In genomic region chr2:189347540-189347939, GRCh38 we compare ENCODE assay signal across 8 cellular contexts.
DNase-seq lines count a peak whose midpoint lies in the region; ATAC-seq and TF ChIP-seq lines count a peak whose summit lies in the region.

No MANE protein-coding gene starts in this region.

- H3K36me3 Mint-ChIP-seq in activated naive CD4-positive, alpha-beta T cell treated with anti-CD3 and anti-CD28 coated beads, Interleukin-2, amount 50 U/mL, for 72 hours = no peaks in the 10 kb centered on the region
- H3K36me3 Mint-ChIP-seq in activated naive CD4-positive, alpha-beta T cell treated with anti-CD3 and anti-CD28 coated beads, Interleukin-2, amount 10 ng/mL, durations not matched to agents 7 days and 5 days = no peaks in the 10 kb centered on the region
- H3K36me3 Mint-ChIP-seq in activated T-helper 2 cell treated with anti-CD3 and anti-CD28 coated beads, Interferon-gamma antibody, Interleukin-2, Interleukin-4, amounts not matched to agents 10 μg/mL and 5 μg/mL and 100 μg/mL, durations not matched to agents 14 hours and 24 hours and 36 hours (ENCODE audit: low read depth) = no peaks in the 10 kb centered on the region

- H3K4me1 Mint-ChIP-seq in activated naive CD4-positive, alpha-beta T cell treated with anti-CD3 and anti-CD28 coated beads, Interleukin-2, amount 10 ng/mL, durations not matched to agents 7 days and 5 days = peaks cover 16% of the 10 kb centered on the region
- H3K4me1 Mint-ChIP-seq in activated T-helper 2 cell treated with anti-CD3 and anti-CD28 coated beads, Interferon-gamma antibody, Interleukin-2, Interleukin-4, amounts not matched to agents 10 μg/mL and 5 μg/mL and 100 μg/mL, durations not matched to agents 14 hours and 24 hours and 36 hours (ENCODE audit: low read depth) = peaks cover 7% of the 10 kb centered on the region

- no peaks in the 10 kb centered on the region for H3K27me3 Mint-ChIP-seq in activated naive CD4-positive, alpha-beta T cell treated with anti-CD3 and anti-CD28 coated beads, Interleukin-2, amount 10 ng/mL, durations not matched to agents 7 days and 5 days
- H3K27me3 Mint-ChIP-seq in activated T-helper 2 cell treated with anti-CD3 and anti-CD28 coated beads, Interferon-gamma antibody, Interleukin-2, Interleukin-4, amounts not matched to agents 10 μg/mL and 5 μg/mL and 100 μg/mL, durations not matched to agents 14 hours and 24 hours and 36 hours (ENCODE audit: low read depth) = no peaks in the 10 kb centered on the region

- peaks cover 8% of the 10 kb centered on the region for H3K4me1 ChIP-seq in HAP-1
- H3K4me1 ChIP-seq in lower lobe of right lung = peaks cover 7% of the 10 kb centered on the region

- H3K9me3 Mint-ChIP-seq in activated naive CD4-positive, alpha-beta T cell treated with anti-CD3 and anti-CD28 coated beads, Interleukin-2, amount 50 U/mL, for 72 hours = peaks cover 0 to 16% of the 10 kb centered on the region in 2 donors
- no peaks in the 10 kb centered on the region for H3K9me3 Mint-ChIP-seq in activated naive CD4-positive, alpha-beta T cell treated with anti-CD3 and anti-CD28 coated beads, Interleukin-2, amount 10 ng/mL, durations not matched to agents 7 days and 5 days
- no peaks in the 10 kb centered on the region for H3K9me3 Mint-ChIP-seq in activated T-helper 2 cell treated with anti-CD3 and anti-CD28 coated beads, Interferon-gamma antibody, Interleukin-2, Interleukin-4, amounts not matched to agents 10 μg/mL and 5 μg/mL and 100 μg/mL, durations not matched to agents 14 hours and 24 hours and 36 hours

- intact Hi-C loops in lower lobe of right lung (cut with DNase I) = no loop called here
- intact Hi-C loops in activated T-helper 2 cell treated with anti-CD3 and anti-CD28 coated beads, Interferon-gamma antibody, Interleukin-2, Interleukin-4, amounts not matched to agents 10 μg/mL and 5 μg/mL and 100 μg/mL, durations not matched to agents 14 hours and 24 hours and 36 hours (cut with micrococcal nuclease) = loop anchor here (1.0 to 5.0 kb wide), 2 partner anchors 204 to 255 kb away; no protein-coding TSS in a partner anchor

- peaks cover 4% of the 10 kb centered on the region; the same call in 1 of the 2 replicates for H3K9me3 ChIP-seq in HAP-1
- H3K9me3 ChIP-seq in lower lobe of right lung = no peaks in the 10 kb centered on the region

- peak overlapping the region; percentile 77 to 78 for H3K27ac ChIP-seq in coronary artery
- H3K27ac ChIP-seq in lower lobe of right lung = no peak overlapping the region

- H3K4me3 Mint-ChIP-seq in activated naive CD4-positive, alpha-beta T cell treated with anti-CD3 and anti-CD28 coated beads, Interleukin-2, amount 10 ng/mL, durations not matched to agents 7 days and 5 days = no peak overlapping the region
- H3K4me3 Mint-ChIP-seq in activated T-helper 2 cell treated with anti-CD3 and anti-CD28 coated beads, Interferon-gamma antibody, Interleukin-2, Interleukin-4, amounts not matched to agents 10 μg/mL and 5 μg/mL and 100 μg/mL, durations not matched to agents 14 hours and 24 hours and 36 hours (ENCODE audit: low read depth) = no peak overlapping the region

- H3K27ac Mint-ChIP-seq in activated naive CD4-positive, alpha-beta T cell treated with anti-CD3 and anti-CD28 coated beads, Interleukin-2, amount 50 U/mL, for 72 hours = no peak overlapping the region
- no peak overlapping the region for H3K27ac Mint-ChIP-seq in activated naive CD4-positive, alpha-beta T cell treated with anti-CD3 and anti-CD28 coated beads, Interleukin-2, amount 10 ng/mL, durations not matched to agents 7 days and 5 days
- no peak overlapping the region for H3K27ac Mint-ChIP-seq in activated T-helper 2 cell treated with anti-CD3 and anti-CD28 coated beads, Interferon-gamma antibody, Interleukin-2, Interleukin-4, amounts not matched to agents 10 μg/mL and 5 μg/mL and 100 μg/mL, durations not matched to agents 14 hours and 24 hours and 36 hours

- ATAC-seq in activated naive CD4-positive, alpha-beta T cell treated with anti-CD3 and anti-CD28 coated beads, Interleukin-2, amount 50 U/mL, for 72 hours = peak; percentile 56 to 59
- ATAC-seq in lower lobe of right lung = peak; percentile 37 to 59

- H3K4me3 ChIP-seq in HAP-1 (no peak overlapping the region), coronary artery (no peak overlapping the region), lower lobe of right lung (no peak overlapping the region)

- in situ Hi-C loops in HAP-1 (cut with MboI; ENCODE audit: low sequenced_read_pairs) = no loop called here

- H3K36me3 ChIP-seq in HAP-1 (replicated peaks) = no peaks in the 10 kb centered on the region
- no peaks in the 10 kb centered on the region for H3K36me3 ChIP-seq in lower lobe of right lung

- CTCF ChIA-PET in activated naive CD4-positive, alpha-beta T cell treated with anti-CD3 and anti-CD28 coated beads, Interleukin-2, amount 10 ng/mL, durations not matched to agents 7 days and 5 days (lab: Charles Lee) = no interaction called here

- TF ChIP-seq CTCF in coronary artery (IDR thresholded peaks at IDR 0.05) = no peak
- peak; percentile 12 for TF ChIP-seq CTCF in lower lobe of right lung (IDR thresholded peaks at IDR 0.05)

- DNase-seq in activated naive CD4-positive, alpha-beta T cell treated with anti-CD3 and anti-CD28 coated beads, Interleukin-2, amount 50 U/mL, for 72 hours (ENCODE audit: low spot score in 2 of 2) = no peak
- no peak for DNase-seq in activated naive CD4-positive, alpha-beta T cell treated with anti-CD3 and anti-CD28 coated beads, Interleukin-2, amount 10 ng/mL, durations not matched to agents 7 days and 5 days
- DNase-seq in HAP-1 (ENCODE audit: low spot score in 2 of 2) = peak; percentile 13 to 29
- peak; percentile 51 for DNase-seq in NCI-H446 treated with DMSO at 0.1 percent for 48 hours (lab: John Stamatoyannopoulos, UW)
- no peak for DNase-seq in coronary artery (ENCODE audit: low spot score)
- no peak for DNase-seq in lower lobe of right lung
- DNase-seq in activated T-helper 2 cell treated with anti-CD3 and anti-CD28 coated beads, Interferon-gamma antibody, Interleukin-2, Interleukin-4, amounts not matched to agents 10 μg/mL and 5 μg/mL and 100 μg/mL, durations not matched to agents 14 hours and 24 hours and 36 hours (ENCODE audit: low spot score) = no peak
- DNase-seq in NCI-H1930 (lab: John Stamatoyannopoulos, UW) = no peak

- no peaks in the 10 kb centered on the region for H3K27me3 ChIP-seq in HAP-1 (ENCODE audit: low read depth)
- H3K27me3 ChIP-seq in lower lobe of right lung (ENCODE audit: low read depth) = no peaks in the 10 kb centered on the region

Comparison
In these comparisons a context has a peak if more than half of its experiments do, and no peak if none do; other contexts are left out.
1. DNase-seq: peak in HAP-1 (2 of 2) and NCI-H446 treated with DMSO at 0.1 percent for 48 hours (single experiment); none in activated naive CD4-positive, alpha-beta T cell treated with anti-CD3 and anti-CD28 coated beads, Interleukin-2, amount 50 U/mL, for 72 hours (0 of 2), activated naive CD4-positive, alpha-beta T cell treated with anti-CD3 and anti-CD28 coated beads, Interleukin-2, amount 10 ng/mL, durations not matched to agents 7 days and 5 days (single experiment), coronary artery (single experiment), lower lobe of right lung (single experiment), activated T-helper 2 cell treated with anti-CD3 and anti-CD28 coated beads, Interferon-gamma antibody, Interleukin-2, Interleukin-4, amounts not matched to agents 10 μg/mL and 5 μg/mL and 100 μg/mL, durations not matched to agents 14 hours and 24 hours and 36 hours (single experiment) and NCI-H1930 (0 of 2).